8 cellular contexts compared by ENCODE assay signal in genomic region chr15:88701561-88702095, GRCh38.
DNase-seq lines count a peak whose midpoint lies in the region; ATAC-seq and TF ChIP-seq lines count a peak whose summit lies in the region.

No MANE protein-coding gene starts in this region.

- H3K9ac ChIP-seq in smooth muscle cell (ENCODE audit: low read depth): no peak overlapping the region

- no peaks in the 10 kb centered on the region for H3K27me3 Mint-ChIP-seq in MCF 10A (ENCODE audit: insufficient read depth, unreplicated experiment)

- H3K36me3 Mint-ChIP-seq in MCF 10A (ENCODE audit: insufficient read depth, unreplicated experiment): no peaks in the 10 kb centered on the region

- H3K4me3 ChIP-seq in breast epithelium: no peak overlapping the region
- no peak overlapping the region for H3K4me3 ChIP-seq in smooth muscle cell

- POLR2A ChIA-PET in MCF 10A (lab: Yijun Ruan, JAX): no interaction called here

- CTCF ChIA-PET in MCF 10A (lab: Yijun Ruan, JAX): interaction anchor here (0.6 to 1.6 kb wide), 3 partner anchors 43 to 356 kb away, joined by 3 to 8 read pairs (median 3); no protein-coding TSS in a partner anchor

- DNase-seq in MCF 10A (ENCODE audit: unreplicated experiment) (peak; percentile 54), breast epithelium (ENCODE audit: low spot score in 2 of 2) (no peak), HuH-7 (ENCODE audit: low spot score) (peak; percentile 79), amniotic epithelial cell (ENCODE audit: low read depth) (peak; percentile 6), smooth muscle cell (lab: John Stamatoyannopoulos, UW; ENCODE audit: unreplicated experiment) (no peak), glomerular visceral epithelial cell (ENCODE audit: extremely low spot score) (no peak), KG1 (lab: John Stamatoyannopoulos, UW) (no peak)

- no peak overlapping the region for H3K27ac ChIP-seq in breast epithelium
- H3K27ac ChIP-seq in smooth muscle cell (ENCODE audit: low read depth): no peak overlapping the region

- no peaks in the 10 kb centered on the region for H3K4me1 Mint-ChIP-seq in MCF 10A (ENCODE audit: insufficient read depth, unreplicated experiment)

- H3K9me3 ChIP-seq in breast epithelium: no peaks in the 10 kb centered on the region
- no peaks in the 10 kb centered on the region for H3K9me3 ChIP-seq in smooth muscle cell (replicated peaks; ENCODE audit: low read depth)

- H3K4me3 Mint-ChIP-seq in MCF 10A (ENCODE audit: unreplicated experiment): no peak overlapping the region

- H3K36me3 ChIP-seq in breast epithelium: no peaks in the 10 kb centered on the region
- H3K36me3 ChIP-seq in smooth muscle cell (ENCODE audit: low read depth): no peaks in the 10 kb centered on the region

- WGBS in smooth muscle cell (ENCODE audit: low lambda C conversion rate): 49% methylated on average over 2 of the region's 2 CpGs

- H3K27ac Mint-ChIP-seq in MCF 10A (ENCODE audit: low read depth, unreplicated experiment): no peak overlapping the region

- BruUV-seq in MCF 10A (replicated peaks; lab: Mats Ljungman, UMichigan): no TSS peak

- H3K4me1 ChIP-seq in breast epithelium (no peaks in the 10 kb centered on the region), smooth muscle cell (ENCODE audit: low read depth) (no peaks in the 10 kb centered on the region)

- no peaks in the 10 kb centered on the region for H3K79me2 ChIP-seq in smooth muscle cell (ENCODE audit: low read depth)

- intact Hi-C loops in MCF 10A (cut with micrococcal nuclease) (loop anchor here (1.0 kb wide), 1 partner anchor 44 kb away; no protein-coding TSS in a partner anchor), breast epithelium (cut with DNase I; ENCODE audit: low total_unique reads) (no loop called here)

- H2AFZ ChIP-seq in smooth muscle cell (ENCODE audit: low read depth): no peak overlapping the region

- H4K20me1 ChIP-seq in smooth muscle cell (ENCODE audit: low read depth): no peaks in the 10 kb centered on the region

- no peak for TF ChIP-seq POLR2A in breast epithelium (IDR thresholded peaks at IDR 0.05)

- TF ChIP-seq CTCF in MCF 10A (IDR thresholded peaks at IDR 0.05; ENCODE audit: unreplicated experiment): peak; percentile 31
- no peak for TF ChIP-seq CTCF in breast epithelium (IDR thresholded peaks at IDR 0.05)
- TF ChIP-seq CTCF in smooth muscle cell (IDR thresholded peaks at IDR 0.05; ENCODE audit: borderline replicate concordance, insufficient read depth, poor library complexity, severe bottlenecking): peak; percentile 21

- H3K9me3 Mint-ChIP-seq in MCF 10A (ENCODE audit: unreplicated experiment): no peaks in the 10 kb centered on the region

- no peaks in the 10 kb centered on the region for H3F3A ChIP-seq in smooth muscle cell (ENCODE audit: low read depth)

- no peak for ATAC-seq in GM21381 (IDR thresholded peaks at IDR 0.05; ENCODE audit: unreplicated experiment)

- peaks cover 0 to 18% of the 10 kb centered on the region in 2 donors for H3K27me3 ChIP-seq in breast epithelium
- H3K27me3 ChIP-seq in smooth muscle cell (ENCODE audit: low read depth): peaks cover 58% of the 10 kb centered on the region

- H3K4me2 ChIP-seq in smooth muscle cell: no peak overlapping the region

Comparison
In these comparisons a context has a peak if more than half of its experiments do, and no peak if none do; other contexts are left out.
1. DNase-seq: peak in MCF 10A (single experiment), HuH-7 (single experiment) and amniotic epithelial cell (single experiment); none in breast epithelium (0 of 2), smooth muscle cell (single experiment), glomerular visceral epithelial cell (single experiment) and KG1 (single experiment).
2. CTCF ChIP-seq: peak in MCF 10A (single experiment) and smooth muscle cell (single experiment); none in breast epithelium (0 of 3).